In the genomic region with DNA sequence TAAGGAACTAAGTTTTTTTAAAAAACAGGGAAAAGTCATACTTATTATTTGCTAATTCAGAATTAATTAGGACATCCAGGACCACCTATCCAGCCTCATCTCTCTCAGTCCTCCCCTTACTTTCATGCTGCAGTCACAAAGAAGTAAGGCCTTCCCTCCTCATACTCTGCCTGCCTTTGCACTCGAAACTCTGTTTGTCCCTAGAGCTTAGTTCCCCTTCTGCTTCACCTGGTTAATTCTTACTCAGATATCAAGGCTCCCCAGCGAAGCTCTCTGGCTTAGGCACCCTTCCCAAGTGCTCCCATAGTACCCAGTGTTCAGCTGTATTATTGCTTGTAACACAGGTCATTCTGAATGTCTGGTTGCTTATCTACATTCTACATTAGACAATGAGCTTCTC, we compare ENCODE assay signal across 17 cellular contexts.
DNase-seq lines count a peak whose midpoint lies in the region; ATAC-seq, FAIRE-seq and TF ChIP-seq lines count a peak whose summit lies in the region.
"Had no signal": no experiment of that assay in that cellular context is flagged by ENCODE, and none has a peak within 500 bp of the region (broad histone marks: within the 10 kb centered on the region; RNA-seq: fewer than 3 reads in every experiment).

No MANE protein-coding gene starts in this region.

- no peaks in the 10 kb centered on the region for H3K36me3 Mint-ChIP-seq in progenitor cell of endocrine pancreas (ENCODE audit: insufficient read depth)
- H3K36me3 Mint-ChIP-seq: IgD-negative memory B cell had no signal

- peak overlapping the region; percentile 34 for H3K4me2 ChIP-seq in OCI-LY3 (ENCODE audit: low read length)

- no peak overlapping the region for H2AFZ ChIP-seq in OCI-LY3 (ENCODE audit: low read depth, low read length)

- peak; percentile 81 for ATAC-seq in HG02852 (IDR thresholded peaks at IDR 0.05; ENCODE audit: unreplicated experiment)

- peak; percentile 21 for DNase-seq in CD1c-positive myeloid dendritic cell (ENCODE audit: extremely low spot score)
- no peak for DNase-seq in bronchial epithelial cell (ENCODE audit: low read depth)
- DNase-seq in ascending aorta (ENCODE audit: low spot score in 2 of 2): no peak
- DNase-seq in progenitor cell of endocrine pancreas (ENCODE audit: low spot score, unreplicated experiment): no peak
- no peak for DNase-seq in kidney glomerular epithelial cell (lab: John Stamatoyannopoulos, UW)
- no peak for DNase-seq in COLO668 (lab: John Stamatoyannopoulos, UW; ENCODE audit: unreplicated experiment)
- DNase-seq: C1 segment of cervical spinal cord, Caco-2, NCI-H1092 treated with DMSO at 0.1 percent for 48 hours, NCI-H1694, NCI-H82, SJCRH30, SW 1271 had no signal

- H3K4me1 ChIP-seq in OCI-LY3 (ENCODE audit: low read length) (peaks cover 12% of the 10 kb centered on the region), ascending aorta (no peaks in the 10 kb centered on the region)

- no peaks in the 10 kb centered on the region for H4K20me1 ChIP-seq in OCI-LY3 (ENCODE audit: insufficient read depth, low read length)

- H3K9me3 Mint-ChIP-seq in progenitor cell of endocrine pancreas (ENCODE audit: low read depth): no peaks in the 10 kb centered on the region
- H3K9me3 Mint-ChIP-seq: IgD-negative memory B cell had no signal

- H3K36me3 ChIP-seq in OCI-LY3 (replicated peaks; ENCODE audit: low read depth, low read length): no peaks in the 10 kb centered on the region
- no peaks in the 10 kb centered on the region for H3K36me3 ChIP-seq in bronchial epithelial cell (ENCODE audit: control insufficient read depth, insufficient read depth, low read length)
- no peaks in the 10 kb centered on the region for H3K36me3 ChIP-seq in ascending aorta
- H3K36me3 ChIP-seq: SJCRH30 had no signal

- H3K27me3 Mint-ChIP-seq in progenitor cell of endocrine pancreas: no peaks in the 10 kb centered on the region
- H3K27me3 Mint-ChIP-seq: IgD-negative memory B cell had no signal

- no peaks in the 10 kb centered on the region for H3K27me3 ChIP-seq in OCI-LY3 (ENCODE audit: low read depth, low read length)
- no peaks in the 10 kb centered on the region for H3K27me3 ChIP-seq in bronchial epithelial cell (ENCODE audit: control insufficient read depth, insufficient read depth, low read length)
- no peaks in the 10 kb centered on the region for H3K27me3 ChIP-seq in ascending aorta
- H3K27me3 ChIP-seq: SJCRH30 had no signal

- peaks cover 8% of the 10 kb centered on the region for H3K4me1 Mint-ChIP-seq in progenitor cell of endocrine pancreas (ENCODE audit: low read depth)

- H3K9me3 ChIP-seq in OCI-LY3 (ENCODE audit: insufficient read depth, low read length) (no peaks in the 10 kb centered on the region), ascending aorta (no peaks in the 10 kb centered on the region)
- H3K9me3 ChIP-seq: Caco-2, SJCRH30 had no signal

- H3K27ac ChIP-seq in OCI-LY3 (ENCODE audit: low read length) (no peak overlapping the region), ascending aorta (no peak overlapping the region)
- H3K27ac ChIP-seq: SJCRH30 had no signal

- no peak overlapping the region for H3K4me3 ChIP-seq in OCI-LY3 (ENCODE audit: low read length)
- H3K4me3 ChIP-seq in bronchial epithelial cell (ENCODE audit: low read depth, low read length): no peak overlapping the region
- H3K4me3 ChIP-seq in ascending aorta: no peak overlapping the region
- H3K4me3 ChIP-seq: SJCRH30 had no signal

- no peak for TF ChIP-seq CTCF in OCI-LY3 (IDR thresholded peaks at IDR 0.05; ENCODE audit: low read depth, low read length)
- TF ChIP-seq CTCF in bronchial epithelial cell (IDR thresholded peaks at IDR 0.05; ENCODE audit: insufficient read depth, low read length, severe bottlenecking): no peak
- TF ChIP-seq CTCF in ascending aorta (IDR thresholded peaks at IDR 0.05): no peak
- no peak for TF ChIP-seq CTCF in progenitor cell of endocrine pancreas (IDR thresholded peaks at IDR 0.05; ENCODE audit: unreplicated experiment)

- no peak overlapping the region for H3K9ac ChIP-seq in OCI-LY3 (ENCODE audit: low read length)

- peak; percentile 47 for FAIRE-seq in bronchial epithelial cell (lab: Jason Lieb, UNC)
- FAIRE-seq: H54 had no signal

- H3K79me2 ChIP-seq in OCI-LY3 (ENCODE audit: low read length): no peaks in the 10 kb centered on the region

- H3K4me3 Mint-ChIP-seq in progenitor cell of endocrine pancreas (ENCODE audit: low read depth): no peak overlapping the region
- H3K4me3 Mint-ChIP-seq: IgD-negative memory B cell had no signal

- intact Hi-C loops in ascending aorta (cut with DNase I): no loop called here

- no peak overlapping the region for H3K27ac Mint-ChIP-seq in progenitor cell of endocrine pancreas
- H3K27ac Mint-ChIP-seq: IgD-negative memory B cell had no signal
